8 cellular contexts compared by ENCODE assay signal in genomic region chr12:3885179-3886094, GRCh38. TPM values are rescaled to one million over a fixed set of nuclear protein-coding genes. Genes with fewer than 3 reads are reported as not detected.
DNase-seq lines count a peak whose midpoint lies in the region; ATAC-seq, FAIRE-seq and TF ChIP-seq lines count a peak whose summit lies in the region.

No MANE protein-coding gene starts in this region.

- CTCF ChIA-PET in RWPE1 (lab: Yijun Ruan, JAX): interaction anchor here (0.6 to 3.9 kb wide), 21 partner anchors 12 to 1599 kb away, joined by 3 to 30 read pairs (median 4); partner anchors contain the start of gene PARP11

- H3K4me3 ChIP-seq in left lung (no peak overlapping the region), testis (no peak overlapping the region)

- H3K27me3 Mint-ChIP-seq in chondrocyte (ENCODE audit: low read depth): peaks cover 18% of the 10 kb centered on the region

- peak; percentile 66 for TF ChIP-seq CTCF in RWPE1 (conservative IDR thresholded peaks at IDR 0.05; ENCODE audit: low read depth)
- peak; percentile 97 for TF ChIP-seq CTCF in chondrocyte (IDR thresholded peaks at IDR 0.05)
- peak; percentile 56 to 84 for TF ChIP-seq CTCF in left lung (IDR thresholded peaks at IDR 0.05)
- TF ChIP-seq CTCF in testis (IDR thresholded peaks at IDR 0.05): peak; percentile 81 to 85 (median 84)

- 32 to 38% methylated on average over 9 of the region's 9 CpGs for WGBS in testis, 2 donors

- in situ Hi-C loops in Caki2 (cut with HindIII; ENCODE audit: low pct_unique_long_range_greater_than_20kb, low sequenced_read_pairs): loop anchor here (25.0 kb wide), 2 partner anchors 152 to 377 kb away; partner anchors contain the start of gene CCND2

- POLR2A ChIA-PET in RWPE1 (lab: Yijun Ruan, JAX; ENCODE audit: low non-redundant PET): no interaction called here

- H3K4me1 ChIP-seq in left lung (no peaks in the 10 kb centered on the region), testis (no peaks in the 10 kb centered on the region)

- H3K27me3 ChIP-seq in left lung: peaks cover 0 to 11% of the 10 kb centered on the region in 2 donors
- H3K27me3 ChIP-seq in testis: no peaks in the 10 kb centered on the region

- intact Hi-C loops in left lung (cut with DNase I) (loop anchor here (5.0 to 10.0 kb wide), 3 partner anchors 157 to 399 kb away; partner anchors contain the start of gene CCND2 (in 1 of the 2)), testis (cut with DNase I; ENCODE audit: low total_unique reads) (loop anchor here (5.0 kb wide), 1 partner anchor 147 kb away; no protein-coding TSS in a partner anchor)

- no peaks in the 10 kb centered on the region for H3K9me3 Mint-ChIP-seq in chondrocyte (ENCODE audit: low read depth)

- H3K9me3 ChIP-seq in left lung: no peaks in the 10 kb centered on the region
- no peaks in the 10 kb centered on the region for H3K9me3 ChIP-seq in testis

- ATAC-seq in left lung (peak; percentile 78), GM18868 (IDR thresholded peaks at IDR 0.05; ENCODE audit: unreplicated experiment) (no peak), GM19328 (IDR thresholded peaks at IDR 0.05; ENCODE audit: unreplicated experiment) (no peak)

- H3K36me3 ChIP-seq in left lung: no peaks in the 10 kb centered on the region
- no peaks in the 10 kb centered on the region for H3K36me3 ChIP-seq in testis (ENCODE audit: low read depth, missing control alignments)

- DNase-seq in Caki2 (ENCODE audit: low read depth) (peak; percentile 29), H54 (ENCODE audit: insufficient read length, low spot score) (peak; percentile 11), RWPE1 (ENCODE audit: low spot score) (peak; percentile 11), chondrocyte (ENCODE audit: low spot score) (no peak), left lung (no peak), testis (no peak)

- H3K27ac Mint-ChIP-seq in chondrocyte (ENCODE audit: unreplicated experiment): no peak overlapping the region

- peaks cover 5% of the 10 kb centered on the region for H3K4me1 Mint-ChIP-seq in chondrocyte (ENCODE audit: low read depth)

- H3K4me3 Mint-ChIP-seq in chondrocyte (ENCODE audit: unreplicated experiment): peak overlapping the region; percentile 53

- H3K36me3 Mint-ChIP-seq in chondrocyte (ENCODE audit: low read depth): no peaks in the 10 kb centered on the region

- H3K27ac ChIP-seq in RWPE1 (no peak overlapping the region), left lung (peak overlapping the region; percentile 70 to 71), testis (peak overlapping the region; percentile 55 to 79)

- peak; percentile 75 for FAIRE-seq in H54 (lab: Jason Lieb, UNC)

- TF ChIP-seq POLR2A in H54 (IDR thresholded peaks at IDR 0.05; ENCODE audit: low read depth, low read length) (no peak), testis (IDR thresholded peaks at IDR 0.05) (no peak)

RNA-seq across cellular contexts. Expression of gene PARP11, which starts 12.2 kb away (rescaled TPM):
- total RNA-seq in Caki2 (2014; rRNA removed; shearing (Covaris generic); ENCODE audit: low replicate concordance): 1.9 and 13.1 TPM in 2 replicates
- 7.1 to 10.2 TPM (median 7.1 TPM) in 3 replicates for total RNA-seq in chondrocyte
- 10 to 100 TPM; 11.0 to 11.9 TPM for total RNA-seq in left lung
- total RNA-seq in testis: 10 to 100 TPM; 20.5 to 20.6 TPM
- 16.8 TPM for polyA plus RNA-seq in testis (ENCODE audit: insufficient read depth, low read depth, low replicate concordance)

Comparison
In these comparisons a context has a peak if more than half of its experiments do, and no peak if none do; other contexts are left out.
1. DNase-seq: peak in Caki2 (single experiment), H54 (single experiment) and RWPE1 (single experiment); none in chondrocyte (single experiment), left lung (0 of 2) and testis (single experiment).
2. Peak in every context shown above with its lines, with median percentiles within 50 percentile points of each other: CTCF ChIP-seq.